In genomic region chr9:120252248-120252647, GRCh38 we compare ENCODE assay signal across 20 cellular contexts.
"Had no signal": no experiment of that assay in that cellular context is flagged by ENCODE, and none has a peak within 500 bp of the region (broad histone marks: within the 10 kb centered on the region; RNA-seq: fewer than 3 reads in every experiment).

No MANE protein-coding gene starts in this region.

- H3K4me3 Mint-ChIP-seq: activated naive CD4-positive, alpha-beta T cell treated with anti-CD3 and anti-CD28 coated beads for 36 hours; activated naive CD8-positive, alpha-beta T cell treated with anti-CD3 and anti-CD28 coated beads, Interleukin-2, amount 10 ng/mL, durations not matched to agents 7 days and 5 days; immature natural killer cell; naive thymus-derived CD4-positive, alpha-beta T cell; stimulated activated naive B cell treated with anti-CD40 and anti-IgM and Interleukin-4, amounts not matched to agents 10 μg/mL and 1 μg/mL and 100 μg/mL, for 72 hours; type B pancreatic cell had no signal

- ATAC-seq: foreskin keratinocyte; naive thymus-derived CD4-positive, alpha-beta T cell; stimulated activated naive B cell treated with anti-CD40 and anti-IgM and Interleukin-4, amounts not matched to agents 10 μg/mL and 1 μg/mL and 100 μg/mL, for 72 hours had no signal

- H3K36me3 Mint-ChIP-seq: activated naive CD8-positive, alpha-beta T cell treated with anti-CD3 and anti-CD28 coated beads, Interleukin-2, amount 10 ng/mL, durations not matched to agents 7 days and 5 days; immature natural killer cell; naive thymus-derived CD4-positive, alpha-beta T cell; stimulated activated naive B cell treated with anti-CD40 and anti-IgM and Interleukin-4, amounts not matched to agents 10 μg/mL and 1 μg/mL and 100 μg/mL, for 72 hours; type B pancreatic cell had no signal

- H3K4me3 ChIP-seq: coronary artery, left ventricle myocardium inferior, sigmoid colon, testis, vagina had no signal

- DNase-seq: activated CD4-positive, alpha-beta T cell treated with anti-CD3 and anti-CD28 coated beads, Interleukin-2, amount 50 U/mL, for 48 hours; activated naive CD4-positive, alpha-beta T cell treated with anti-CD3 and anti-CD28 coated beads for 36 hours; activated naive CD8-positive, alpha-beta T cell treated with anti-CD3 and anti-CD28 coated beads, Interleukin-2, amount 10 ng/mL, durations not matched to agents 7 days and 5 days; activated T-cell treated with anti-CD3 and anti-CD28 coated beads, Interleukin-2, amount 50 U/mL, for 48 hours; amniotic stem cell; cerebellar nuclear complex; erythroblast; foreskin keratinocyte; immature natural killer cell; kidney glomerular epithelial cell; left ventricle myocardium inferior; naive thymus-derived CD4-positive, alpha-beta T cell; sigmoid colon; stimulated activated CD4-positive, alpha-beta T cell treated with anti-CD3 and anti-CD28 coated beads, Interleukin-2, amount 100 ng/mL, for 48 hours; stimulated activated CD8-positive, alpha-beta memory T cell treated with anti-CD3 and anti-CD28 coated beads, Interleukin-4, amount 100 ng/mL, for 48 hours; stimulated activated naive B cell treated with anti-CD40 and anti-IgM and Interleukin-4, amounts not matched to agents 10 μg/mL and 1 μg/mL and 100 μg/mL, for 72 hours; testis had no signal

- H3K36me3 ChIP-seq: left ventricle myocardium inferior, sigmoid colon, vagina had no signal

- H3K4me1 Mint-ChIP-seq: activated naive CD8-positive, alpha-beta T cell treated with anti-CD3 and anti-CD28 coated beads, Interleukin-2, amount 10 ng/mL, durations not matched to agents 7 days and 5 days; immature natural killer cell; naive thymus-derived CD4-positive, alpha-beta T cell; stimulated activated naive B cell treated with anti-CD40 and anti-IgM and Interleukin-4, amounts not matched to agents 10 μg/mL and 1 μg/mL and 100 μg/mL, for 72 hours had no signal

- H3K27ac Mint-ChIP-seq: activated naive CD4-positive, alpha-beta T cell treated with anti-CD3 and anti-CD28 coated beads for 36 hours; activated naive CD8-positive, alpha-beta T cell treated with anti-CD3 and anti-CD28 coated beads, Interleukin-2, amount 10 ng/mL, durations not matched to agents 7 days and 5 days; immature natural killer cell; naive thymus-derived CD4-positive, alpha-beta T cell; stimulated activated naive B cell treated with anti-CD40 and anti-IgM and Interleukin-4, amounts not matched to agents 10 μg/mL and 1 μg/mL and 100 μg/mL, for 72 hours; type B pancreatic cell had no signal

- H3K27ac ChIP-seq: coronary artery, foreskin keratinocyte, left ventricle myocardium inferior, sigmoid colon, testis, vagina had no signal

- H3K9me3 ChIP-seq: testis, vagina had no signal

- H3K9me3 Mint-ChIP-seq: activated naive CD4-positive, alpha-beta T cell treated with anti-CD3 and anti-CD28 coated beads for 36 hours; activated naive CD8-positive, alpha-beta T cell treated with anti-CD3 and anti-CD28 coated beads, Interleukin-2, amount 10 ng/mL, durations not matched to agents 7 days and 5 days; type B pancreatic cell had no signal

- H3K27me3 ChIP-seq: foreskin keratinocyte, sigmoid colon, testis, vagina had no signal

- H3K4me1 ChIP-seq: foreskin keratinocyte, left ventricle myocardium inferior, sigmoid colon, testis, vagina had no signal
